20 cellular contexts compared by ENCODE assay signal in genomic region chr4:19473569-19473968, GRCh38.
DNase-seq lines count a peak whose midpoint lies in the region; ATAC-seq, FAIRE-seq and TF ChIP-seq lines count a peak whose summit lies in the region.
"Had no signal": no experiment of that assay in that cellular context is flagged by ENCODE, and none has a peak within 500 bp of the region (broad histone marks: within the 10 kb centered on the region; RNA-seq: fewer than 3 reads in every experiment).

No MANE protein-coding gene starts in this region.

- no peak overlapping the region for H3K27ac Mint-ChIP-seq in nephron progenitor cell
- H3K27ac Mint-ChIP-seq: B cell; CD4-positive, CD25-positive, alpha-beta regulatory T cell had no signal

- H3K36me3 ChIP-seq in ACC112 (ENCODE audit: insufficient read depth, low read length): no peaks in the 10 kb centered on the region
- H3K36me3 ChIP-seq in IMR-90 (ENCODE audit: control insufficient read depth, insufficient read depth, low read length): no peaks in the 10 kb centered on the region
- H3K36me3 ChIP-seq in K562 (ENCODE audit: control insufficient read depth, insufficient read depth, low read length): no peaks in the 10 kb centered on the region

- H3K23ac ChIP-seq in IMR-90 (ENCODE audit: low read depth, low read length): no peak overlapping the region

- peak overlapping the region; percentile 56; the same call in 1 of the 2 replicates for H3K18ac ChIP-seq in IMR-90 (ENCODE audit: low read depth, low read length)

- no peak overlapping the region; a peak in 1 of 4 replicates for H4K8ac ChIP-seq in IMR-90 (ENCODE audit: low read depth in 2 of 2, low read length in 2 of 2)

- WGBS in IMR-90 (ENCODE audit: extremely low coverage in 2 of 2, insufficient read length in 1 of 2), 2 experiments: 91% methylated on average over 1 of the region's 1 CpG; no CpG with 5 or more reads in 1 of the 2 experiments
- 0% methylated on average over 1 of the region's 1 CpG for WGBS in K562 (ENCODE audit: insufficient coverage, low coverage, missing lambda C conversion rate)

- H4K5ac ChIP-seq in IMR-90 (ENCODE audit: low read depth, low read length): peak overlapping the region; percentile 60; the same call in 1 of the 2 replicates

- H3K36me3 Mint-ChIP-seq in nephron progenitor cell (ENCODE audit: low read depth): no peaks in the 10 kb centered on the region
- H3K36me3 Mint-ChIP-seq: CD4-positive, CD25-positive, alpha-beta regulatory T cell had no signal

- dilution Hi-C loops in IMR-90 (cut with HindIII; ENCODE audit: low sequenced_read_pairs, unreplicated experiment): no loop called here

- no peak for ATAC-seq in IMR-90 (ENCODE audit: low read depth)
- no peak for ATAC-seq in K562
- no peak for ATAC-seq in GM19395 (IDR thresholded peaks at IDR 0.05; ENCODE audit: unreplicated experiment)

- H2BK15ac ChIP-seq in IMR-90 (ENCODE audit: low read depth, low read length): no peak overlapping the region

- in situ Hi-C loops in IMR-90 (cut with MboI; ENCODE audit: low sequenced_read_pairs) (no loop called here), K562 (cut with MboI) (no loop called here)

- H2BK5ac ChIP-seq in IMR-90 (ENCODE audit: low read depth, low read length, poor library complexity, severe bottlenecking): no peak overlapping the region

- H3K4ac ChIP-seq in IMR-90 (ENCODE audit: low read depth, low read length): no peak overlapping the region

- H3K79me1 ChIP-seq in IMR-90 (ENCODE audit: low read depth in 1 of 2, low read length in 2 of 2): no peaks in the 10 kb centered on the region

- no peak overlapping the region for H3K4me2 ChIP-seq in IMR-90 (ENCODE audit: low read depth, low read length)
- no peak overlapping the region for H3K4me2 ChIP-seq in K562 (ENCODE audit: insufficient read depth, low read length)

- peaks cover 11% of the 10 kb centered on the region for H3K9me3 Mint-ChIP-seq in nephron progenitor cell

- TF ChIP-seq CTCF in IMR-90 (conservative IDR thresholded peaks at IDR 0.05; ENCODE audit: low read depth, low read length) (no peak), K562 (IDR thresholded peaks at IDR 0.05 in 2 of 3, conservative IDR thresholded peaks at IDR 0.05 in 1 of 3; ENCODE audit: insufficient read depth in 2 of 3, low read depth in 1 of 3, low read length in 3 of 3) (no peak), fibroblast of villous mesenchyme (IDR thresholded peaks at IDR 0.05; ENCODE audit: insufficient read depth, low read depth, low read length) (no peak), GM10266 (IDR thresholded peaks at IDR 0.05; ENCODE audit: control insufficient read depth, insufficient read depth, low read depth, missing control alignments) (no peak), nephron progenitor cell (IDR thresholded peaks at IDR 0.05) (no peak)

- no peak overlapping the region for H3K9ac ChIP-seq in IMR-90 (ENCODE audit: low read depth, low read length)
- H3K9ac ChIP-seq in K562 (ENCODE audit: insufficient read depth in 1 of 2, low read depth in 2 of 2, low read length in 2 of 2): no peak overlapping the region

- no peak overlapping the region for H2AK9ac ChIP-seq in IMR-90 (replicated peaks; ENCODE audit: low read depth, low read length, poor library complexity)

- no peak overlapping the region for H3K4me3 Mint-ChIP-seq in nephron progenitor cell
- H3K4me3 Mint-ChIP-seq: B cell; CD4-positive, CD25-positive, alpha-beta regulatory T cell had no signal

- H2BK120ac ChIP-seq in IMR-90 (ENCODE audit: low read depth, low read length): peak overlapping the region; percentile 36; the same call in 1 of the 2 replicates

- H3K27me3 ChIP-seq in ACC112 (ENCODE audit: insufficient read depth, low read length) (no peaks in the 10 kb centered on the region), IMR-90 (ENCODE audit: control insufficient read depth, insufficient read depth, low read length) (no peaks in the 10 kb centered on the region), K562 (ENCODE audit: control insufficient read depth in 2 of 2, insufficient read depth in 2 of 2, low read length in 2 of 2) (no peaks in the 10 kb centered on the region)

- no peaks in the 10 kb centered on the region for H3K4me1 Mint-ChIP-seq in nephron progenitor cell
- H3K4me1 Mint-ChIP-seq: B cell; CD4-positive, CD25-positive, alpha-beta regulatory T cell had no signal

- DNase-seq in IMR-90 (peak; percentile 33), K562 (ENCODE audit: extremely low read depth in 1 of 4, low spot score in 3 of 4) (no peak), fibroblast of villous mesenchyme (ENCODE audit: low read depth) (peak; percentile 19), GM10266 (ENCODE audit: extremely low spot score) (no peak), nephron progenitor cell (no peak), HTR-8/SVneo (ENCODE audit: insufficient read length, low spot score) (no peak)
- DNase-seq: Calu3; CD4-positive, CD25-positive, alpha-beta regulatory T cell; DMS53; H7; MV-4-11; NCI-H1417; NCI-H187 treated with DMSO at 0.1 percent for 48 hours; NCI-H69; NK-92 treated with Interleukin-12 subunit alpha and Interleukin-12 subunit beta, amount 100 ng/mL, for 24 hours; SW 1271 had no signal

- H3K9me1 ChIP-seq in IMR-90 (ENCODE audit: insufficient read depth, low read length) (no peaks in the 10 kb centered on the region; the same call in 1 of the 2 replicates), K562 (ENCODE audit: control insufficient read depth, insufficient read depth, low read length) (no peaks in the 10 kb centered on the region)

- peaks cover 17% of the 10 kb centered on the region for H3K4me1 ChIP-seq in ACC112 (ENCODE audit: control insufficient read depth, insufficient read depth, low read length, unreplicated experiment)
- no peaks in the 10 kb centered on the region for H3K4me1 ChIP-seq in IMR-90 (ENCODE audit: control insufficient read depth, insufficient read depth, low read length)
- H3K4me1 ChIP-seq in K562 (replicated peaks in 1 of 2; ENCODE audit: control insufficient read depth in 2 of 2, insufficient read depth in 2 of 2, low read length in 2 of 2): no peaks in the 10 kb centered on the region

- no peaks in the 10 kb centered on the region for H4K20me1 ChIP-seq in IMR-90 (ENCODE audit: insufficient read depth, low read length)
- H4K20me1 ChIP-seq in K562 (replicated peaks; ENCODE audit: control insufficient read depth, insufficient read depth, low read length): no peaks in the 10 kb centered on the region

- H3K56ac ChIP-seq in IMR-90 (ENCODE audit: extremely low read depth, insufficient read depth, low read length): no peak overlapping the region

- H2BK20ac ChIP-seq in IMR-90 (ENCODE audit: low read depth, low read length): 0 out of 2 replicates have a peak overlapping the region, but pooled peaks have one; percentile 36

- H3K27me3 Mint-ChIP-seq in nephron progenitor cell (ENCODE audit: low read depth, poor library complexity): peaks cover 3% of the 10 kb centered on the region
- H3K27me3 Mint-ChIP-seq: B cell; CD4-positive, CD25-positive, alpha-beta regulatory T cell had no signal

- H2AFZ ChIP-seq in ACC112 (ENCODE audit: low read length, unreplicated experiment) (peak overlapping the region; percentile 40), IMR-90 (replicated peaks; ENCODE audit: low read length, poor library complexity) (no peak overlapping the region), K562 (ENCODE audit: low read depth, low read length) (no peak overlapping the region)

- H3K4me3 ChIP-seq in ACC112 (ENCODE audit: low read depth, low read length): no peak overlapping the region
- no peak overlapping the region for H3K4me3 ChIP-seq in IMR-90 (ENCODE audit: insufficient read depth, low read depth, low read length)
- no peak overlapping the region for H3K4me3 ChIP-seq in K562
- no peak overlapping the region for H3K4me3 ChIP-seq in fibroblast of villous mesenchyme (ENCODE audit: low read depth, low read length)

- H3K14ac ChIP-seq in IMR-90 (replicated peaks; ENCODE audit: low read depth, low read length): no peak overlapping the region; the same call in 1 of the 2 replicates

- H2AK5ac ChIP-seq in IMR-90 (ENCODE audit: low read depth, low read length): no peak overlapping the region

- intact Hi-C loops in IMR-90 (cut with micrococcal nuclease) (no loop called here), K562 (cut with micrococcal nuclease) (no loop called here)

- H3K27ac ChIP-seq in ACC112 (ENCODE audit: low read depth, low read length) (0 out of 2 replicates have a peak overlapping the region, but pooled peaks have one; percentile 13), IMR-90 (ENCODE audit: insufficient read depth, low read length) (no peak overlapping the region), K562 (ENCODE audit: extremely low read depth, low read depth, low read length) (no peak overlapping the region)
- H3K27ac ChIP-seq: RWPE1 had no signal

- no peak overlapping the region for H4K91ac ChIP-seq in IMR-90 (ENCODE audit: insufficient read depth, low read depth, low read length)

- no peak for FAIRE-seq in K562 (lab: Jason Lieb, UNC)
- FAIRE-seq in HTR-8/SVneo (lab: Jason Lieb, UNC): no peak

- TF ChIP-seq POLR2A in IMR-90 (IDR thresholded peaks at IDR 0.05; ENCODE audit: low read depth, low read length) (no peak), K562 (conservative IDR thresholded peaks at IDR 0.05) (no peak)

- TF ChIP-seq EP300 in K562 (IDR thresholded peaks at IDR 0.05; ENCODE audit: low read length): no peak

- BruUV-seq in IMR-90 (replicated peaks; lab: Mats Ljungman, UMichigan) (no TSS peak), K562 (replicated peaks; lab: Mats Ljungman, UMichigan) (no TSS peak)

- POLR2A ChIA-PET in IMR-90 (lab: Charles Lee; ENCODE audit: unreplicated experiment): no interaction called here
- POLR2A ChIA-PET in K562 (lab: Yijun Ruan, JAX): no interaction called here

- CTCF ChIA-PET in IMR-90 (lab: Yijun Ruan, JAX): no interaction called here
- CTCF ChIA-PET in K562 (lab: Yijun Ruan, JAX; ENCODE audit: low intra/inter-chr PET ratio): no interaction called here

- H3K79me2 ChIP-seq in ACC112 (ENCODE audit: control insufficient read depth, insufficient read depth, low read length, unreplicated experiment) (no peaks in the 10 kb centered on the region), K562 (ENCODE audit: control insufficient read depth, insufficient read depth, low read length) (no peaks in the 10 kb centered on the region)

- no peaks in the 10 kb centered on the region for H3K9me3 ChIP-seq in IMR-90 (ENCODE audit: control insufficient read depth, insufficient read depth, low read length)
- no peaks in the 10 kb centered on the region for H3K9me3 ChIP-seq in K562 (replicated peaks; ENCODE audit: control insufficient read depth, insufficient read depth, low read depth, low read length)

- TF ChIP-seq RAD21 in IMR-90 (IDR thresholded peaks at IDR 0.05; ENCODE audit: low read length) (no peak), K562 (CRISPR knock-in tag; conservative IDR thresholded peaks at IDR 0.05 in 1 of 2, IDR thresholded peaks at IDR 0.05 in 1 of 2) (no peak)

TF ChIP-seq in IMR-90, 13 proteins besides CTCF, POLR2A, EP300 and RAD21:
- TF ChIP-seq CHD1 (IDR thresholded peaks at IDR 0.05; ENCODE audit: low read depth, low read length): no peak
- TF ChIP-seq NFE2L2 (IDR thresholded peaks at IDR 0.05; ENCODE audit: low read depth, low read length): peak; percentile 93

TF ChIP-seq in K562, 482 proteins besides CTCF, POLR2A, EP300 and RAD21 (continues in another document):
- TF ChIP-seq MAFG (tag; conservative IDR thresholded peaks at IDR 0.05): peak; percentile 19; the same call in 1 of the 2 replicates

Comparison
In these comparisons a context has a peak if more than half of its experiments do, and no peak if none do; other contexts are left out.
1. DNase-seq: peak in IMR-90 (single experiment) and fibroblast of villous mesenchyme (single experiment); none in K562 (0 of 4), GM10266 (single experiment), nephron progenitor cell (single experiment) and HTR-8/SVneo (single experiment).